In genomic region chr16:84594725-84595038, GRCh38 we compare ENCODE assay signal across 1 cellular context.
TF ChIP-seq lines count a peak whose summit lies in the region.

No MANE protein-coding gene starts in this region.

TF ChIP-seq in IMR-90, 13 proteins besides CTCF, POLR2A, EP300 and RAD21 (continued from another document):
- TF ChIP-seq USF2 (IDR thresholded peaks at IDR 0.05; ENCODE audit: low read depth, low read length): no peak
- TF ChIP-seq NFE2L2 (IDR thresholded peaks at IDR 0.05; ENCODE audit: low read depth, low read length): no peak
- TF ChIP-seq CEBPB (IDR thresholded peaks at IDR 0.05; ENCODE audit: low read depth, low read length): no peak
- no peak for TF ChIP-seq CHD1 (IDR thresholded peaks at IDR 0.05; ENCODE audit: low read depth, low read length)
